ENCODE assay signal across 8 cellular contexts in genomic region chr3:4584537-4585249, GRCh38.
DNase-seq lines count a peak whose midpoint lies in the region; ATAC-seq and TF ChIP-seq lines count a peak whose summit lies in the region.

No MANE protein-coding gene starts in this region.

- no peaks in the 10 kb centered on the region for H3K36me3 ChIP-seq in CD4-positive, CD25-positive, alpha-beta regulatory T cell (ENCODE audit: control insufficient read depth, insufficient read depth, low read length)
- H3K36me3 ChIP-seq in endocrine pancreas (ENCODE audit: control insufficient read depth, insufficient read depth, low read length), result no peaks in the 10 kb centered on the region
- no peaks in the 10 kb centered on the region for H3K36me3 ChIP-seq in parathyroid adenoma (ENCODE audit: control insufficient read depth, insufficient read depth, low read length)

- H3K4me2 ChIP-seq in parathyroid adenoma (ENCODE audit: low read length), result peak overlapping the region; percentile 64

- H3K4me1 ChIP-seq in CD4-positive, CD25-positive, alpha-beta regulatory T cell (ENCODE audit: control insufficient read depth, insufficient read depth, low read length, poor library complexity, severe bottlenecking), result peaks cover 17% of the 10 kb centered on the region
- H3K4me1 ChIP-seq in endocrine pancreas (ENCODE audit: control insufficient read depth, insufficient read depth, low read length) (peaks cover 6% of the 10 kb centered on the region), parathyroid adenoma (peaks cover 45% of the 10 kb centered on the region)

- no peak overlapping the region for H2AFZ ChIP-seq in parathyroid adenoma

- H3K9me3 Mint-ChIP-seq in CD4-positive, CD25-positive, alpha-beta regulatory T cell, result no peaks in the 10 kb centered on the region

- no peaks in the 10 kb centered on the region for H3K9me3 ChIP-seq in CD4-positive, CD25-positive, alpha-beta regulatory T cell (ENCODE audit: control insufficient read depth in 2 of 2, low read length in 2 of 2)
- H3K9me3 ChIP-seq in endocrine pancreas (ENCODE audit: control insufficient read depth, low read length) (no peaks in the 10 kb centered on the region), parathyroid adenoma (ENCODE audit: control insufficient read depth, low read length) (no peaks in the 10 kb centered on the region)

- peaks cover 5% of the 10 kb centered on the region for H3K36me3 Mint-ChIP-seq in CD4-positive, CD25-positive, alpha-beta regulatory T cell

- peak overlapping the region; percentile 45 for H3K4me3 ChIP-seq in CD4-positive, CD25-positive, alpha-beta regulatory T cell (ENCODE audit: low read depth, low read length)
- peak overlapping the region; percentile 27 for H3K4me3 ChIP-seq in endocrine pancreas (ENCODE audit: control insufficient read depth, insufficient read depth, low read length)
- H3K4me3 ChIP-seq in parathyroid adenoma (ENCODE audit: low read depth, low read length), result peak overlapping the region; percentile 13

- H3K27ac ChIP-seq in CD4-positive, CD25-positive, alpha-beta regulatory T cell (ENCODE audit: insufficient read depth, low read length, poor library complexity, severe bottlenecking), result no peak overlapping the region
- peak overlapping the region; percentile 67 for H3K27ac ChIP-seq in parathyroid adenoma

- no peaks in the 10 kb centered on the region for H3K27me3 Mint-ChIP-seq in CD4-positive, CD25-positive, alpha-beta regulatory T cell

- H3K9ac ChIP-seq in endocrine pancreas (ENCODE audit: control insufficient read depth, insufficient read depth, low read length) (no peak overlapping the region), parathyroid adenoma (no peak overlapping the region)

- H3K79me2 ChIP-seq in parathyroid adenoma, result peaks cover 16% of the 10 kb centered on the region

- no peak for TF ChIP-seq CTCF in parathyroid adenoma (IDR thresholded peaks at IDR 0.05)

- peak overlapping the region; percentile 13 to 87 (median 54) for H3K4me3 Mint-ChIP-seq in CD4-positive, CD25-positive, alpha-beta regulatory T cell

- H3K27ac Mint-ChIP-seq in CD4-positive, CD25-positive, alpha-beta regulatory T cell, result peak overlapping the region; percentile 87 to 91 (median 89)

- DNase-seq in CD4-positive, CD25-positive, alpha-beta regulatory T cell, result peak in 1 of 3 donors; percentile 41
- DNase-seq in RPMI8226 (peak; percentile 9), midbrain (lab: John Stamatoyannopoulos, UW) (no peak), NCI-H1105 treated with DMSO at 0.1 percent for 48 hours (lab: John Stamatoyannopoulos, UW) (no peak)

- peaks cover 16 to 73% (median 35%) of the 10 kb centered on the region in 4 donors for H3K4me1 Mint-ChIP-seq in CD4-positive, CD25-positive, alpha-beta regulatory T cell

- H3K27me3 ChIP-seq in CD4-positive, CD25-positive, alpha-beta regulatory T cell (ENCODE audit: control insufficient read depth, insufficient read depth, low read length), result no peaks in the 10 kb centered on the region
- H3K27me3 ChIP-seq in endocrine pancreas (ENCODE audit: control insufficient read depth, insufficient read depth, low read length), result no peaks in the 10 kb centered on the region
- H3K27me3 ChIP-seq in parathyroid adenoma (ENCODE audit: control insufficient read depth, insufficient read depth, low read length), result no peaks in the 10 kb centered on the region

- ATAC-seq in CD4-positive, CD25-positive, alpha-beta regulatory T cell (ENCODE audit: low read depth in 2 of 2), result no peak
- ATAC-seq in GM21526 (IDR thresholded peaks at IDR 0.05; ENCODE audit: low FRiP score, unreplicated experiment) (peak; percentile 40), GM19397 (IDR thresholded peaks at IDR 0.05; ENCODE audit: unreplicated experiment) (no peak)
